ENCODE assay signal across 31 cellular contexts in genomic region chr4:177861551-177862094, GRCh38.
"Had no signal": no experiment of that assay in that cellular context is flagged by ENCODE, and none has a peak within 500 bp of the region (broad histone marks: within the 10 kb centered on the region; RNA-seq: fewer than 3 reads in every experiment).

No MANE protein-coding gene starts in this region.

- H3K4me3 Mint-ChIP-seq: activated CD4-positive, alpha-beta T cell treated with anti-CD3 and anti-CD28 coated beads, Interleukin-2, amount 10 ng/mL, durations not matched to agents 24 days and 14 days; activated CD8-positive, alpha-beta T cell treated with anti-CD3 and anti-CD28 coated beads for 36 hours; activated T-cell treated with anti-CD3 and anti-CD28 coated beads, Interleukin-2, amount 50 U/mL, for 72 hours; T-helper 1 cell treated with Interleukin-12 subunit alpha and Interleukin-12 subunit beta and Interleukin-4 antibody, amounts not matched to agents 30 μg/mL and 1 μg/mL, for 36 hours; T-helper 2 cell treated with Interferon-gamma antibody and Interleukin-4, amounts not matched to agents 5 μg/mL and 100 μg/mL, for 36 hours had no signal

- FAIRE-seq: TTC549 had no signal

- H3K9me3 Mint-ChIP-seq: activated CD4-positive, alpha-beta T cell treated with anti-CD3 and anti-CD28 coated beads, Interleukin-2, amount 10 ng/mL, durations not matched to agents 24 days and 14 days; activated CD8-positive, alpha-beta T cell treated with anti-CD3 and anti-CD28 coated beads for 36 hours; activated T-helper 2 cell treated with anti-CD3 and anti-CD28 coated beads, Interferon-gamma antibody, Interleukin-2, Interleukin-4, amounts not matched to agents 10 μg/mL and 5 μg/mL and 100 μg/mL, durations not matched to agents 14 hours and 24 hours and 36 hours; T-helper 1 cell treated with Interleukin-12 subunit alpha and Interleukin-12 subunit beta and Interleukin-4 antibody, amounts not matched to agents 30 μg/mL and 1 μg/mL, for 36 hours; T-helper 2 cell treated with Interferon-gamma antibody and Interleukin-4, amounts not matched to agents 5 μg/mL and 100 μg/mL, for 36 hours had no signal

- H3K4me3 ChIP-seq: Peyer's patch, SJSA1 had no signal

- H3K36me3 Mint-ChIP-seq: activated naive CD4-positive, alpha-beta T cell treated with anti-CD3 and anti-CD28 coated beads, Interleukin-2, amount 50 U/mL, for 72 hours had no signal

- DNase-seq: activated CD4-positive, alpha-beta T cell treated with anti-CD3 and anti-CD28 coated beads, Interleukin-2, amount 10 ng/mL, durations not matched to agents 24 days and 14 days; activated CD4-positive, alpha-beta T cell treated with anti-CD3 and anti-CD28 coated beads, Interleukin-2, amount 50 U/mL, for 4 hours; activated CD8-positive, alpha-beta T cell treated with anti-CD3 and anti-CD28 coated beads for 36 hours; activated gamma-delta T cell; activated naive CD4-positive, alpha-beta T cell treated with Interleukin-2 at 50 U/mL for 16 hours; activated T-cell treated with anti-CD3 and anti-CD28 coated beads, Interleukin-2, amount 50 U/mL, for 1 hour; activated T-cell treated with anti-CD3 and anti-CD28 coated beads, Interleukin-2, amount 50 U/mL, for 72 hours; anterior cingulate cortex; brain microvascular endothelial cell; central memory CD4-positive, alpha-beta T cell; Kasumi-1; KG1; MM.1S; MV-4-11; NCI-H1092; NCI-H1436 treated with DMSO at 0.1 percent for 48 hours; NCI-H1694 treated with DMSO at 0.1 percent for 48 hours; NCI-H2029; NCI-H345; NCI-H524 treated with DMSO at 0.1 percent for 48 hours; NK-92 treated with Interleukin-12 subunit alpha and Interleukin-12 subunit beta, amount 100 ng/mL, for 24 hours; Peyer's patch; RPMI8226; SHP77 treated with DMSO at 0.1 percent for 48 hours; SK-N-SH had no signal

- H3K27ac Mint-ChIP-seq: activated CD4-positive, alpha-beta T cell treated with anti-CD3 and anti-CD28 coated beads, Interleukin-2, amount 10 ng/mL, durations not matched to agents 24 days and 14 days; activated CD8-positive, alpha-beta T cell treated with anti-CD3 and anti-CD28 coated beads for 36 hours; activated naive CD4-positive, alpha-beta T cell treated with anti-CD3 and anti-CD28 coated beads, Interleukin-2, amount 50 U/mL, for 72 hours; activated T-cell treated with anti-CD3 and anti-CD28 coated beads, Interleukin-2, amount 50 U/mL, for 72 hours; activated T-helper 2 cell treated with anti-CD3 and anti-CD28 coated beads, Interferon-gamma antibody, Interleukin-2, Interleukin-4, amounts not matched to agents 10 μg/mL and 5 μg/mL and 100 μg/mL, durations not matched to agents 14 hours and 24 hours and 36 hours; T-helper 1 cell treated with Interleukin-12 subunit alpha and Interleukin-12 subunit beta and Interleukin-4 antibody, amounts not matched to agents 30 μg/mL and 1 μg/mL, for 36 hours; T-helper 2 cell treated with Interferon-gamma antibody and Interleukin-4, amounts not matched to agents 5 μg/mL and 100 μg/mL, for 36 hours had no signal

- ATAC-seq: activated CD8-positive, alpha-beta T cell treated with anti-CD3 and anti-CD28 coated beads for 36 hours; activated naive CD4-positive, alpha-beta T cell treated with anti-CD3 and anti-CD28 coated beads, Interleukin-2, amount 50 U/mL, for 72 hours; activated T-cell treated with anti-CD3 and anti-CD28 coated beads, Interleukin-2, amount 50 U/mL, for 72 hours had no signal

- H3K9me3 ChIP-seq: Peyer's patch, SJSA1, SK-N-SH had no signal

- H3K36me3 ChIP-seq: brain microvascular endothelial cell, Peyer's patch, SJSA1 had no signal

- H3K4me1 Mint-ChIP-seq: activated CD4-positive, alpha-beta T cell treated with anti-CD3 and anti-CD28 coated beads, Interleukin-2, amount 10 ng/mL, durations not matched to agents 24 days and 14 days had no signal

- H3K27me3 ChIP-seq: brain microvascular endothelial cell, Peyer's patch, SJSA1 had no signal

- H3K9ac ChIP-seq: SK-N-SH had no signal

- H3K27ac ChIP-seq: brain microvascular endothelial cell, Peyer's patch, SJSA1 had no signal

- H3K27me3 Mint-ChIP-seq: activated CD4-positive, alpha-beta T cell treated with anti-CD3 and anti-CD28 coated beads, Interleukin-2, amount 10 ng/mL, durations not matched to agents 24 days and 14 days; activated CD8-positive, alpha-beta T cell treated with anti-CD3 and anti-CD28 coated beads for 36 hours had no signal

- H3K4me1 ChIP-seq: Peyer's patch, SJSA1 had no signal
